Comparison of ENCODE assay signal across 35 cellular contexts in genomic region chr3:74304419-74304818, GRCh38.
"Had no signal": no experiment of that assay in that cellular context is flagged by ENCODE, and none has a peak within 500 bp of the region (broad histone marks: within the 10 kb centered on the region; RNA-seq: fewer than 3 reads in every experiment).

No MANE protein-coding gene starts in this region.

- FAIRE-seq: astrocyte, TTC549 had no signal

- H3K27me3 ChIP-seq: adrenal gland, body of pancreas, brain microvascular endothelial cell, breast epithelium had no signal

- H3K36me3 ChIP-seq: adrenal gland, brain microvascular endothelial cell, breast epithelium had no signal

- H3K4me3 ChIP-seq: adrenal gland, body of pancreas, breast epithelium had no signal

- H3K4me1 ChIP-seq: adrenal gland, body of pancreas, breast epithelium had no signal

- DNase-seq: activated B cell treated with CpG ODN at 0.5 μM for 24 hours; activated CD4-positive, alpha-beta memory T cell treated with anti-CD3 and anti-CD28 coated beads for 36 hours; activated CD4-positive, alpha-beta T cell treated with anti-CD3 and anti-CD28 coated beads for 4 hours; activated CD4-positive, alpha-beta T cell treated with anti-CD3 and anti-CD28 coated beads, Interleukin-2, amount 10 ng/mL, durations not matched to agents 24 days and 14 days; activated CD4-positive, alpha-beta T cell treated with anti-CD3 and anti-CD28 coated beads, Interleukin-2, amount 50 U/mL, for 1 hour; activated CD4-positive, alpha-beta T cell treated with anti-CD3 and anti-CD28 coated beads, Interleukin-2, amount 50 U/mL, for 4 hours; activated CD4-positive, CD25-positive, alpha-beta regulatory T cell treated with anti-CD3 and anti-CD28 coated beads, Interleukin-2, amount 50 U/mL, for 72 hours; activated CD8-positive, alpha-beta memory T cell treated with anti-CD3 and anti-CD28 coated beads, Interleukin-2, amount 50 U/mL, for 4 hours; activated CD8-positive, alpha-beta T cell treated with anti-CD3 and anti-CD28 coated beads for 36 hours; activated effector memory CD4-positive, alpha-beta T cell treated with anti-CD3 and anti-CD28 coated beads, Interleukin-2, amount 50 U/mL, for 16 hours; activated gamma-delta T cell treated with Interleukin-2 at 50 U/mL for 16 hours; activated naive CD4-positive, alpha-beta T cell; activated naive CD4-positive, alpha-beta T cell treated with anti-CD3 and anti-CD28 coated beads for 36 hours; activated naive CD4-positive, alpha-beta T cell treated with anti-CD3 and anti-CD28 coated beads, Interleukin-2, amount 50 U/mL, for 16 hours; activated naive CD8-positive, alpha-beta T cell treated with anti-CD3 and anti-CD28 coated beads for 36 hours; activated T-cell treated with anti-CD3 and anti-CD28 coated beads for 4 hours; activated T-cell treated with anti-CD3 and anti-CD28 coated beads, Interleukin-2, amount 50 U/mL, for 1 hour; activated T-cell treated with anti-CD3 and anti-CD28 coated beads, Interleukin-2, amount 50 U/mL, for 4 hours; activated T-cell treated with anti-CD3 and anti-CD28 coated beads, Interleukin-2, amount 50 U/mL, for 72 hours; adrenal gland; amniotic stem cell; aorta; body of pancreas; brain microvascular endothelial cell; central memory CD4-positive, alpha-beta T cell; SW 1271; T-helper 1 cell; T-helper 2 cell; T-helper 9 cell had no signal

- H3K9me3 ChIP-seq: adrenal gland, body of pancreas, breast epithelium had no signal

- ATAC-seq: activated CD8-positive, alpha-beta T cell treated with anti-CD3 and anti-CD28 coated beads for 36 hours; activated naive CD4-positive, alpha-beta T cell treated with anti-CD3 and anti-CD28 coated beads, Interleukin-2, amount 50 U/mL, for 72 hours; activated T-cell treated with anti-CD3 and anti-CD28 coated beads, Interleukin-2, amount 50 U/mL, for 4 hours; activated T-cell treated with anti-CD3 and anti-CD28 coated beads, Interleukin-2, amount 50 U/mL, for 72 hours; activated T-helper 17 cell treated with anti-CD3 and anti-CD28 coated beads, Interleukin-2, amount 50 U/mL, for 72 hours; body of pancreas had no signal

- H3K27ac ChIP-seq: adrenal gland, body of pancreas, brain microvascular endothelial cell, breast epithelium, VCaP had no signal
